In the genomic region with DNA sequence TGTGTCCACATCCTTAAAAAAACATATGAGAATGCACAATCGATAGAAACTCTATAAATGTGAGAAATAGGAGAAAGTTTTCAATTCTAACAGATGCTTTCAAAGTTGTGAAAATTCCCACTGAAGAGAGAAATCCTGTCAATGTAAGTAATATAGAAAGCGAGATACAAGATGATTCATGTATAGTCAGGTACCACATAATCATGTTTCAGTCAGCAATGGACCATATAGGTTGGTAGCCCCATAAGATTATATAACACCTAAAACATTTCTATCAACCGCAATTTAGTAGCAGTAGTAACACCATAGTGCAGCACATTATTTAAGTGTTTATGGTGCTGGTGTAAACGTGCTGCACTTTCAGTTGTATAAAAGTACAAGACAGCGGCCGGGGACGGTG, we compare ENCODE assay signal across 1 cellular context.
TF ChIP-seq lines count a peak whose summit lies in the region.

No MANE protein-coding gene starts in this region.

TF ChIP-seq in GM12878, 131 proteins besides CTCF, POLR2A, EP300 and RAD21:
- no peak for TF ChIP-seq YBX1 (IDR thresholded peaks at IDR 0.05)
- no peak for TF ChIP-seq BMI1 (IDR thresholded peaks at IDR 0.05; ENCODE audit: borderline replicate concordance)
